ENCODE assay signal across 17 cellular contexts in genomic region chr5:42852826-42853225, GRCh38. TPM values are rescaled to one million over a fixed set of nuclear protein-coding genes. Genes with fewer than 3 reads are reported as not detected.
DNase-seq lines count a peak whose midpoint lies in the region; ATAC-seq and TF ChIP-seq lines count a peak whose summit lies in the region.
"Had no signal": no experiment of that assay in that cellular context is flagged by ENCODE, and none has a peak within 500 bp of the region (broad histone marks: within the 10 kb centered on the region; RNA-seq: fewer than 3 reads in every experiment).

No MANE protein-coding gene starts in this region.

- no peaks in the 10 kb centered on the region for H3K36me3 ChIP-seq in SJCRH30

- peak overlapping the region; percentile 42 for H3K27ac Mint-ChIP-seq in Calu3 (ENCODE audit: unreplicated experiment)
- peak overlapping the region in 2 of 3 experiments; percentile 52 to 69 for H3K27ac Mint-ChIP-seq in nephron
- peak overlapping the region in 1 of 2 donors; percentile 16 for H3K27ac Mint-ChIP-seq in effector memory CD8-positive, alpha-beta T cell
- H3K27ac Mint-ChIP-seq: CD4-positive, alpha-beta memory T cell had no signal

- DNase-seq in Calu3 (no peak), SJCRH30 (peak in 1 of 2 experiments; percentile 11), caudate nucleus (lab: John Stamatoyannopoulos, UW) (no peak), GOT3 (lab: John Stamatoyannopoulos, UW) (no peak), Kasumi-1 (lab: John Stamatoyannopoulos, UW) (no peak)
- no peak for DNase-seq in effector memory CD8-positive, alpha-beta T cell
- DNase-seq: C1 segment of cervical spinal cord; CD4-positive, alpha-beta memory T cell; COR-L47; DMS53; DMS79 treated with DMSO at 0.1 percent for 48 hours; GF-D8; H7; HCEC 1CT had no signal

- peaks cover 63% of the 10 kb centered on the region for H3K4me1 ChIP-seq in SJCRH30

- no peak for TF ChIP-seq CTCF in Calu3 (IDR thresholded peaks at IDR 0.05; ENCODE audit: unreplicated experiment)
- TF ChIP-seq CTCF in nephron (IDR thresholded peaks at IDR 0.05; ENCODE audit: unreplicated experiment in 3 of 3), result no peak

- H3K9me3 ChIP-seq in SJCRH30 (replicated peaks), result peaks cover 5% of the 10 kb centered on the region

- H3K9me3 Mint-ChIP-seq in Calu3 (ENCODE audit: low read depth, unreplicated experiment) (no peaks in the 10 kb centered on the region), nephron (no peaks in the 10 kb centered on the region)
- H3K9me3 Mint-ChIP-seq in effector memory CD8-positive, alpha-beta T cell, result no peaks in the 10 kb centered on the region

- H3K4me3 Mint-ChIP-seq in Calu3 (ENCODE audit: low read depth, unreplicated experiment), result no peak overlapping the region
- no peak overlapping the region for H3K4me3 Mint-ChIP-seq in nephron
- H3K4me3 Mint-ChIP-seq in effector memory CD8-positive, alpha-beta T cell, result no peak overlapping the region
- H3K4me3 Mint-ChIP-seq: CD4-positive, alpha-beta memory T cell had no signal

- no TSS peak for BruUV-seq in Calu3 (replicated peaks; lab: Mats Ljungman, UMichigan)

- H3K27ac ChIP-seq in SJCRH30 (peak overlapping the region; percentile 98), caudate nucleus (ENCODE audit: low read depth, low read length) (peak overlapping the region; percentile 14)

- ATAC-seq in effector memory CD8-positive, alpha-beta T cell (replicated peaks), result no peak
- no peak for ATAC-seq in GM21786 (IDR thresholded peaks at IDR 0.05; ENCODE audit: unreplicated experiment)

- H3K4me3 ChIP-seq in SJCRH30, result no peak overlapping the region

- no peaks in the 10 kb centered on the region for H3K36me3 Mint-ChIP-seq in Calu3 (ENCODE audit: insufficient read depth, unreplicated experiment)
- no peaks in the 10 kb centered on the region for H3K36me3 Mint-ChIP-seq in nephron (ENCODE audit: low read depth)
- H3K36me3 Mint-ChIP-seq in effector memory CD8-positive, alpha-beta T cell (ENCODE audit: insufficient read depth), result no peaks in the 10 kb centered on the region
- H3K36me3 Mint-ChIP-seq: CD4-positive, alpha-beta memory T cell had no signal

- H3K4me1 Mint-ChIP-seq in Calu3 (ENCODE audit: low read depth, unreplicated experiment) (peaks cover 50% of the 10 kb centered on the region), nephron (peaks cover 7% of the 10 kb centered on the region)
- no peaks in the 10 kb centered on the region for H3K4me1 Mint-ChIP-seq in effector memory CD8-positive, alpha-beta T cell (ENCODE audit: low read depth in 2 of 2)
- H3K4me1 Mint-ChIP-seq: CD4-positive, alpha-beta memory T cell had no signal

- intact Hi-C loops in Calu3 (cut with micrococcal nuclease; ENCODE audit: unreplicated experiment), result no loop called here

- H3K27me3 ChIP-seq in SJCRH30, result no peaks in the 10 kb centered on the region

- CTCF ChIA-PET in Calu3 (lab: Charles Lee), result interaction anchor here (0.5 to 0.7 kb wide), 2 partner anchors 52 to 267 kb away, joined by 3 to 4 read pairs; no protein-coding TSS in a partner anchor

- H3K27me3 Mint-ChIP-seq in Calu3 (ENCODE audit: unreplicated experiment), result no peaks in the 10 kb centered on the region
- peaks cover 3% of the 10 kb centered on the region for H3K27me3 Mint-ChIP-seq in nephron (ENCODE audit: low read depth)
- H3K27me3 Mint-ChIP-seq in effector memory CD8-positive, alpha-beta T cell, result peaks cover 0 to 16% of the 10 kb centered on the region in 2 donors

RNA-seq across cellular contexts. Expression of gene SELENOP, which starts 41.1 kb away (rescaled TPM):
- total RNA-seq in Calu3 (2022), result 2.0 and 4.9 TPM in 2 replicates
- 195 and 221 TPM in 2 replicates for total RNA-seq in SJCRH30 (2014; rRNA removed; shearing (Covaris generic))
- total RNA-seq: Daoy had no signal

Comparison
In these comparisons a context has a peak if more than half of its experiments do, and no peak if none do; other contexts are left out.
1. RNA of gene SELENOP, which starts 41.1 kb away (total RNA-seq): 195 to 221 TPM in SJCRH30; 2.0 to 4.9 TPM in Calu3; every median in the first group is over 10 times any median in the second.